ENCODE assay signal across 9 cellular contexts in genomic region chr5:151051931-151052608, GRCh38. TPM values are rescaled to one million over a fixed set of nuclear protein-coding genes. Genes with fewer than 3 reads are reported as not detected.
DNase-seq lines count a peak whose midpoint lies in the region; ATAC-seq and TF ChIP-seq lines count a peak whose summit lies in the region.
"Had no signal": no experiment of that assay in that cellular context is flagged by ENCODE, and none has a peak within 500 bp of the region (broad histone marks: within the 10 kb centered on the region; RNA-seq: fewer than 3 reads in every experiment).

No MANE protein-coding gene starts in this region.

- intact Hi-C loops in dendritic cell treated with granulocyte-macrophage colony-stimulating factor and Interleukin-4, amounts not matched to agents 40 ng/mL and 50 ng/mL, for 4 days (cut with micrococcal nuclease), result loop anchor here (1.0 to 2.0 kb wide), 2 partner anchors 63 to 113 kb away; no protein-coding TSS in a partner anchor
- intact Hi-C loops in ascending aorta (cut with DNase I), result loop anchor here (1.0 to 10.0 kb wide), 3 partner anchors 63 to 193 kb away; no protein-coding TSS in a partner anchor

- no peak overlapping the region for H3K4me3 ChIP-seq in CD8-positive, alpha-beta memory T cell (ENCODE audit: low read length)
- H3K4me3 ChIP-seq in ascending aorta, result no peak overlapping the region
- H3K4me3 ChIP-seq: right lobe of liver had no signal

- H3K36me3 Mint-ChIP-seq in CD8-positive, alpha-beta memory T cell, result peaks cover 3 to 93% (median 29%) of the 10 kb centered on the region in 3 donors
- peaks cover 100% of the 10 kb centered on the region for H3K36me3 Mint-ChIP-seq in dendritic cell treated with granulocyte-macrophage colony-stimulating factor and Interleukin-4, amounts not matched to agents 40 ng/mL and 50 ng/mL, for 4 days (ENCODE audit: low read depth)
- H3K36me3 Mint-ChIP-seq in progenitor cell of endocrine pancreas (ENCODE audit: insufficient read depth), result peaks cover 14% of the 10 kb centered on the region

- peak overlapping the region in 6 of 8 donors; percentile 54 to 79 (median 68) for H3K27ac Mint-ChIP-seq in CD8-positive, alpha-beta memory T cell
- peak overlapping the region; percentile 56 for H3K27ac Mint-ChIP-seq in dendritic cell treated with granulocyte-macrophage colony-stimulating factor and Interleukin-4, amounts not matched to agents 40 ng/mL and 50 ng/mL, for 4 days
- H3K27ac Mint-ChIP-seq in progenitor cell of endocrine pancreas, result peak overlapping the region; percentile 31

- H3K9me3 Mint-ChIP-seq in CD8-positive, alpha-beta memory T cell, result no peaks in the 10 kb centered on the region
- H3K9me3 Mint-ChIP-seq in dendritic cell treated with granulocyte-macrophage colony-stimulating factor and Interleukin-4, amounts not matched to agents 40 ng/mL and 50 ng/mL, for 4 days, result no peaks in the 10 kb centered on the region
- H3K9me3 Mint-ChIP-seq in progenitor cell of endocrine pancreas (ENCODE audit: low read depth), result no peaks in the 10 kb centered on the region

- H3K4me3 Mint-ChIP-seq in CD8-positive, alpha-beta memory T cell, result no peak overlapping the region
- H3K4me3 Mint-ChIP-seq in dendritic cell treated with granulocyte-macrophage colony-stimulating factor and Interleukin-4, amounts not matched to agents 40 ng/mL and 50 ng/mL, for 4 days, result no peak overlapping the region
- no peak overlapping the region for H3K4me3 Mint-ChIP-seq in progenitor cell of endocrine pancreas (ENCODE audit: low read depth)

- DNase-seq in CD8-positive, alpha-beta memory T cell, result no peak
- DNase-seq in progenitor cell of endocrine pancreas (ENCODE audit: low spot score, unreplicated experiment) (no peak), NCI-H1092 (lab: John Stamatoyannopoulos, UW) (no peak), ascending aorta (ENCODE audit: low spot score in 2 of 2) (no peak), hepatic stellate cell (ENCODE audit: low spot score) (no peak)
- no peak for DNase-seq in stimulated activated CD8-positive, alpha-beta memory T cell treated with anti-CD3 and anti-CD28 coated beads, Interleukin-4, amount 100 ng/mL, for 48 hours

- H3K27ac ChIP-seq in CD8-positive, alpha-beta memory T cell (ENCODE audit: low read depth, low read length), result no peak overlapping the region
- peak overlapping the region in 1 of 2 donors; percentile 42 for H3K27ac ChIP-seq in ascending aorta
- H3K27ac ChIP-seq: right lobe of liver had no signal

- no peaks in the 10 kb centered on the region for H3K27me3 ChIP-seq in CD8-positive, alpha-beta memory T cell (ENCODE audit: insufficient read depth, low read length, poor library complexity, severe bottlenecking)
- H3K27me3 ChIP-seq in ascending aorta, result no peaks in the 10 kb centered on the region
- H3K27me3 ChIP-seq: right lobe of liver had no signal

- H3K4me1 Mint-ChIP-seq in CD8-positive, alpha-beta memory T cell, result peaks cover 8 to 24% (median 18%) of the 10 kb centered on the region in 3 donors
- peaks cover 58% of the 10 kb centered on the region for H3K4me1 Mint-ChIP-seq in dendritic cell treated with granulocyte-macrophage colony-stimulating factor and Interleukin-4, amounts not matched to agents 40 ng/mL and 50 ng/mL, for 4 days (ENCODE audit: low read depth)
- H3K4me1 Mint-ChIP-seq in progenitor cell of endocrine pancreas (ENCODE audit: low read depth), result peaks cover 12% of the 10 kb centered on the region

- peak; percentile 9 for ATAC-seq in HG02759 (IDR thresholded peaks at IDR 0.05; ENCODE audit: unreplicated experiment)

- H3K36me3 ChIP-seq in CD8-positive, alpha-beta memory T cell (ENCODE audit: insufficient read depth, low read length), result peaks cover 74% of the 10 kb centered on the region
- peaks cover 34 to 86% of the 10 kb centered on the region in 2 donors for H3K36me3 ChIP-seq in ascending aorta

- H3K27me3 Mint-ChIP-seq in CD8-positive, alpha-beta memory T cell, result no peaks in the 10 kb centered on the region
- H3K27me3 Mint-ChIP-seq in dendritic cell treated with granulocyte-macrophage colony-stimulating factor and Interleukin-4, amounts not matched to agents 40 ng/mL and 50 ng/mL, for 4 days, result no peaks in the 10 kb centered on the region
- H3K27me3 Mint-ChIP-seq in progenitor cell of endocrine pancreas, result no peaks in the 10 kb centered on the region

- TF ChIP-seq CTCF in progenitor cell of endocrine pancreas (IDR thresholded peaks at IDR 0.05; ENCODE audit: unreplicated experiment) (no peak), ascending aorta (IDR thresholded peaks at IDR 0.05) (no peak)

- H3K9me3 ChIP-seq in CD8-positive, alpha-beta memory T cell (ENCODE audit: low read length), result no peaks in the 10 kb centered on the region
- no peaks in the 10 kb centered on the region for H3K9me3 ChIP-seq in ascending aorta
- H3K9me3 ChIP-seq: right lobe of liver had no signal

- CTCF ChIA-PET in CD8-positive, alpha-beta memory T cell (lab: Charles Lee), result interaction anchor here (0.6 to 14.1 kb wide), 35 partner anchors 10 to 189 kb away, joined by 3 to 267 read pairs (median 5); partner anchors contain the start of gene TNIP1

- H3K4me1 ChIP-seq in CD8-positive, alpha-beta memory T cell (ENCODE audit: insufficient read depth, low read length), result no peaks in the 10 kb centered on the region
- peaks cover 0 to 6% of the 10 kb centered on the region in 2 donors for H3K4me1 ChIP-seq in ascending aorta
- H3K4me1 ChIP-seq: right lobe of liver had no signal

- POLR2A ChIA-PET in CD8-positive, alpha-beta memory T cell (lab: Charles Lee), result interaction anchor here (1.5 kb wide), 1 partner anchor 64 kb away, joined by 5 read pairs; no protein-coding TSS in a partner anchor

RNA-seq across cellular contexts. Expression of gene TNIP1, which starts 28.8 kb away (rescaled TPM):
- 100 to 1,000 TPM; 212 to 213 TPM for total RNA-seq in CD8-positive, alpha-beta memory T cell
- polyA plus RNA-seq in CD8-positive, alpha-beta memory T cell, result 62.4 TPM
- total RNA-seq in progenitor cell of endocrine pancreas (53.8 and 55.0 TPM in 2 replicates), ascending aorta (54.6 TPM)

RNA-seq across cellular contexts. Expression of gene GPX3, which starts 31.7 kb away (rescaled TPM):
- not detected for total RNA-seq in CD8-positive, alpha-beta memory T cell
- polyA plus RNA-seq in CD8-positive, alpha-beta memory T cell, result 0.63 TPM
- total RNA-seq in progenitor cell of endocrine pancreas, result 28.2 and 34.1 TPM in 2 replicates
- total RNA-seq in ascending aorta, result 2,056 TPM

Comparison
In these comparisons a context has a peak if more than half of its experiments do, and no peak if none do; other contexts are left out.
1. RNA of gene GPX3, which starts 31.7 kb away (total RNA-seq): 2,056 TPM in ascending aorta (single experiment); 28.2 to 34.1 TPM in progenitor cell of endocrine pancreas and not detected in CD8-positive, alpha-beta memory T cell; every median in the first group is over 10 times any median in the second.
2. Peak in every context shown above with its lines, with median percentiles within 50 percentile points of each other: H3K27ac Mint-ChIP-seq.